8 cellular contexts compared by ENCODE assay signal in the genomic region with DNA sequence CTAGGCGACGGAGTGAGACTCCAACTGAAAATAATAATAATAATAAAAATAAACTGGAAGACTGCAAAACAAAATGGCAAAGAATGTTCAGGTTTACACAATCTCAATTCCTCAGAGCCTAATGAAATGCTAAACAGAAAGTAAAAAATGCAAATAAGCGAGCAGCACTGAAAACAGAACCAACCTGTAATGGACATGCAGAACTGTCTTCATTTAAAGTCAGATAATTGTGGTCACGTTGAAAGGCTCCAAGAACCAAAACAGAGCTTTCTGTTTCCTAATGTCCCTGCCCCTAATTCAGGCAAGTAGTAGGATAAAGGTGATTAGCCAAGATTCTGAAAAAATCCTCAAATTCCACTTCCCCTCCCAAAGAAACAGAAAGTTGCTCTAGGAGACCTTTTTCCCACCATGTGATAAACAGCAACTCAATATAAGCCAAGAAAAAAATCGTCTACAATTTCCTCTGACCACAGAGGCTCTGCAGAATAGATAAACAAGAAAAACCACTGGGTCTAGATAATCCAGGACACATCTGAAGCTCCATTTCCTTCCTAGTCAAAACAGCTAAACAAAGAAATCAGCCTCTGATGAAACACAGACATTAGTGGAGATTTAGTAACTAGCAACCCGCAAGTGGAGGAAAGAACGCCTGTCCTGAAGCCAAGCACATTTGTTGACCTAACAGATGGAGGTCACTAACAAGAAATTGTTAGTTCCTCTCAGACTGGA. TPM values are rescaled to one million over a fixed set of nuclear protein-coding genes. Genes with fewer than 3 reads are reported as not detected.
DNase-seq lines count a peak whose midpoint lies in the region; ATAC-seq and TF ChIP-seq lines count a peak whose summit lies in the region.

No MANE protein-coding gene starts in this region.

- peak overlapping the region; percentile 68 for H3K27ac Mint-ChIP-seq in HFFc6

- no peaks in the 10 kb centered on the region for H3K27me3 ChIP-seq in PC-9 (ENCODE audit: insufficient read depth, low read depth)
- H3K27me3 ChIP-seq in esophagus squamous epithelium = no peaks in the 10 kb centered on the region
- H3K27me3 ChIP-seq in gastrocnemius medialis = no peaks in the 10 kb centered on the region
- no peaks in the 10 kb centered on the region for H3K27me3 ChIP-seq in tibial artery

- H3K27ac ChIP-seq in PC-9 (peak overlapping the region; percentile 10; the same call in 1 of the 2 replicates), esophagus squamous epithelium (peak overlapping the region; percentile 18 to 94 (median 86)), gastrocnemius medialis (peak overlapping the region in 3 of 4 donors; percentile 11 to 41 (median 19)), tibial artery (no peak overlapping the region)

- H3K9me3 ChIP-seq in PC-9 (ENCODE audit: insufficient read depth, low read depth) (no peaks in the 10 kb centered on the region), esophagus squamous epithelium (no peaks in the 10 kb centered on the region), gastrocnemius medialis (no peaks in the 10 kb centered on the region), tibial artery (no peaks in the 10 kb centered on the region)

- peak overlapping the region; percentile 76 for H3K4me3 Mint-ChIP-seq in HFFc6

- CTCF ChIA-PET in PC-9 (lab: Charles Lee) = no interaction called here

- H3K4me2 ChIP-seq in PC-9 = peak overlapping the region; percentile 99

- no peaks in the 10 kb centered on the region for H3K9me2 ChIP-seq in PC-9 (ENCODE audit: insufficient read depth)

- 0 out of 2 replicates have a peak, but pooled peaks cover 4% of the 10 kb centered on the region for H3K36me3 ChIP-seq in PC-9 (ENCODE audit: low read depth)
- H3K36me3 ChIP-seq in esophagus squamous epithelium = no peaks in the 10 kb centered on the region
- H3K36me3 ChIP-seq in gastrocnemius medialis = no peaks in the 10 kb centered on the region
- no peaks in the 10 kb centered on the region for H3K36me3 ChIP-seq in tibial artery

- ATAC-seq in gastrocnemius medialis = no peak

- H3K4me1 Mint-ChIP-seq in HFFc6 (ENCODE audit: low read depth) = peaks cover 26% of the 10 kb centered on the region

- intact Hi-C loops in PC-9 (cut with micrococcal nuclease; ENCODE audit: unreplicated experiment) (loop anchor here (5.0 kb wide), 1 partner anchor 288 kb away; the partner anchor contains the start of genes KLHL28 and TOGARAM1), esophagus squamous epithelium (cut with DNase I) (loop anchor here (10.0 kb wide), 1 partner anchor 115 kb away; the partner anchor contains the start of genes FANCM and FKBP3), gastrocnemius medialis (cut with DNase I; ENCODE audit: low total_unique reads) (no loop called here), tibial artery (cut with DNase I; ENCODE audit: low total_unique reads) (loop anchor here (10.0 kb wide), 1 partner anchor 115 kb away; the partner anchor contains the start of genes FANCM and FKBP3)

- peaks cover 9% of the 10 kb centered on the region for H3F3A ChIP-seq in PC-9 (ENCODE audit: insufficient read depth, low read depth)

- H3K79me2 ChIP-seq in PC-9 (ENCODE audit: low read depth) = peaks cover 80% of the 10 kb centered on the region

- no peaks in the 10 kb centered on the region; the same call in 1 of the 2 replicates for H4K20me1 ChIP-seq in PC-9 (ENCODE audit: insufficient read depth)

- H3K27me3 Mint-ChIP-seq in HFFc6 (ENCODE audit: insufficient read depth) = peaks cover 1% of the 10 kb centered on the region; the same call in 1 of the 2 replicates

- H3K4me3 ChIP-seq in GM12864 (ENCODE audit: low read depth, low read length) = peak overlapping the region; percentile 33
- H3K4me3 ChIP-seq in PC-9 = peak overlapping the region; percentile 10; the same call in 1 of the 2 replicates
- H3K4me3 ChIP-seq in esophagus squamous epithelium = peak overlapping the region in 2 of 4 donors; percentile 18 to 42
- no peak overlapping the region for H3K4me3 ChIP-seq in gastrocnemius medialis
- no peak overlapping the region for H3K4me3 ChIP-seq in tibial artery

- in situ Hi-C loops in gastrocnemius medialis (cut with MboI; ENCODE audit: low sequenced_read_pairs in 4 of 4) = loop anchor here (25.0 kb wide), 1 partner anchor 338 kb away; no protein-coding TSS in a partner anchor

- H3K4me1 ChIP-seq in PC-9 (replicated peaks; ENCODE audit: insufficient read depth) (peaks cover 26% of the 10 kb centered on the region), esophagus squamous epithelium (peaks cover 16 to 63% (median 24%) of the 10 kb centered on the region in 3 donors), gastrocnemius medialis (peaks cover 6 to 13% of the 10 kb centered on the region in 2 donors), tibial artery (peaks cover 0 to 19% (median 12%) of the 10 kb centered on the region in 4 donors)

- POLR2A ChIA-PET in PC-9 (lab: Charles Lee; ENCODE audit: unreplicated experiment) = no interaction called here

- H3K36me3 Mint-ChIP-seq in HFFc6 (ENCODE audit: low read depth) = peaks cover 4% of the 10 kb centered on the region; the same call in 1 of the 2 replicates

- no peak for TF ChIP-seq POLR2A in esophagus squamous epithelium (IDR thresholded peaks at IDR 0.05)
- no peak for TF ChIP-seq POLR2A in gastrocnemius medialis (IDR thresholded peaks at IDR 0.05)

- H3K9me3 Mint-ChIP-seq in HFFc6 = peaks cover 5% of the 10 kb centered on the region; the same call in 1 of the 2 replicates

- WGBS in esophagus squamous epithelium, 2 donors = 45 to 52% methylated on average over 7 of the region's 7 CpGs

- H2AFZ ChIP-seq in PC-9 = no peak overlapping the region

- TF ChIP-seq CTCF in GM12864 (IDR thresholded peaks at IDR 0.05; ENCODE audit: low read depth, low read length, missing control alignments) = no peak
- TF ChIP-seq CTCF in HFFc6 (IDR thresholded peaks at IDR 0.05) = no peak
- no peak for TF ChIP-seq CTCF in PC-9 (conservative IDR thresholded peaks at IDR 0.05)
- TF ChIP-seq CTCF in esophagus squamous epithelium (IDR thresholded peaks at IDR 0.05) = no peak
- no peak for TF ChIP-seq CTCF in gastrocnemius medialis (IDR thresholded peaks at IDR 0.05 in 4 of 5, conservative IDR thresholded peaks at IDR 0.05 in 1 of 5)
- no peak for TF ChIP-seq CTCF in tibial artery (IDR thresholded peaks at IDR 0.05)

- no TSS peak for BruUV-seq in PC-9 (replicated peaks; lab: Mats Ljungman, UMichigan)

- peak; percentile 54 for DNase-seq in GM12864 (ENCODE audit: low read depth)
- peak; percentile 16 for DNase-seq in HFFc6
- no peak for DNase-seq in PC-9
- no peak for DNase-seq in esophagus squamous epithelium (lab: John Stamatoyannopoulos, UW)
- DNase-seq in gastrocnemius medialis = no peak
- DNase-seq in activated naive CD4-positive, alpha-beta T cell treated with Interleukin-2 at 50 U/mL for 16 hours = no peak
- DNase-seq in tibial artery = no peak
- no peak for DNase-seq in DMS53 treated with DMSO at 0.1 percent for 48 hours (lab: John Stamatoyannopoulos, UW; ENCODE audit: unreplicated experiment)

RNA-seq across cellular contexts. Expression of gene MIS18BP1, which starts 3.0 kb away (rescaled TPM):
- 10 to 100 TPM; 12.0 to 19.2 (median 18.2) TPM for total RNA-seq in HFFc6 (2021; fragmentation: NEBNext Ultra II Directional; extraction: Animal tissue kit (Norgen Biotek cat#: 25700))
- 41.0 and 54.4 TPM in 2 replicates for total RNA-seq in PC-9 (2021)
- 10 to 100 TPM; 16.2 to 30.7 (median 24.2) TPM for total RNA-seq in esophagus squamous epithelium
- total RNA-seq in gastrocnemius medialis = 1 to 10 TPM; 4.7 to 7.0 (median 6.1) TPM

Comparison
In these comparisons a context has a peak if more than half of its experiments do, and no peak if none do; other contexts are left out.
1. DNase-seq: peak in GM12864 (single experiment) and HFFc6 (single experiment); none in PC-9 (0 of 2), esophagus squamous epithelium (single experiment), gastrocnemius medialis (0 of 2), activated naive CD4-positive, alpha-beta T cell treated with Interleukin-2 at 50 U/mL for 16 hours (single experiment), tibial artery (0 of 2) and DMS53 treated with DMSO at 0.1 percent for 48 hours (single experiment).
2. H3K4me3 ChIP-seq: peak in GM12864 (single experiment) and PC-9 (single experiment); none in gastrocnemius medialis (0 of 4) and tibial artery (0 of 2).
3. H3K27ac ChIP-seq: peak in PC-9 (single experiment), esophagus squamous epithelium (4 of 4) and gastrocnemius medialis (3 of 4); none in tibial artery (0 of 2).